Comparison of ENCODE assay signal across 19 cellular contexts in genomic region chr2:160355080-160355479, GRCh38.
A peak's percentile ranks its signal among the peaks of the same experiment; 100 is the strongest.
DNase-seq lines count a peak whose midpoint lies in the region; ATAC-seq and TF ChIP-seq lines count a peak whose summit lies in the region.
"Had no signal": no experiment of that assay in that cellular context is flagged by ENCODE, and none has a peak within 500 bp of the region (broad histone marks: within the 10 kb centered on the region; RNA-seq: fewer than 3 reads in every experiment).

No MANE protein-coding gene starts in this region.

- H3K4me3 Mint-ChIP-seq in T-cell (no peak overlapping the region), mesothelial cell of epicardium (no peak overlapping the region)

- H3K36me3 Mint-ChIP-seq in T-cell (peaks cover 30% of the 10 kb centered on the region), mesothelial cell of epicardium (peaks cover 19% of the 10 kb centered on the region)

- H3K27ac Mint-ChIP-seq in T-cell (peak overlapping the region; percentile 73 to 81), mesothelial cell of epicardium (peak overlapping the region; percentile 70)
- H3K27ac Mint-ChIP-seq: activated T-helper 2 cell treated with anti-CD3 and anti-CD28 coated beads, Interferon-gamma antibody, Interleukin-2, Interleukin-4, amounts not matched to agents 10 μg/mL and 5 μg/mL and 100 μg/mL, durations not matched to agents 14 hours and 24 hours and 36 hours had no signal

- peaks cover 7% of the 10 kb centered on the region for H3K4me1 ChIP-seq in smooth muscle cell (ENCODE audit: low read depth)
- H3K4me1 ChIP-seq: pancreas had no signal

- no peaks in the 10 kb centered on the region for H3K27me3 Mint-ChIP-seq in T-cell
- no peaks in the 10 kb centered on the region for H3K27me3 Mint-ChIP-seq in mesothelial cell of epicardium (ENCODE audit: low read depth)

- DNase-seq in NCI-H748 (lab: John Stamatoyannopoulos, UW; ENCODE audit: unreplicated experiment) (peak; percentile 30), NCI-H748 treated with DMSO at 0.1 percent for 48 hours (lab: John Stamatoyannopoulos, UW) (no peak), T-cell (no peak), mesothelial cell of epicardium (ENCODE audit: low spot score in 2 of 2, unreplicated experiment in 2 of 2) (no peak), smooth muscle cell (lab: John Stamatoyannopoulos, UW; ENCODE audit: unreplicated experiment) (no peak), germinal center (ENCODE audit: low spot score) (no peak), DMS153 (lab: John Stamatoyannopoulos, UW) (no peak)
- DNase-seq: EL; Karpas-422; left colon; mucosa of descending colon; pancreas; Right ventricle myocardium superior; stimulated activated CD4-positive, alpha-beta T cell treated with anti-CD3 and anti-CD28 coated beads, Interleukin-12 subunit alpha, Interleukin-12 subunit beta, amount 100 ng/mL, for 4 hours; stimulated activated naive CD4-positive, alpha-beta T cell treated with Interleukin-2 at 50 U/mL for 16 hours; upper lobe of left lung had no signal

- WGBS in smooth muscle cell (ENCODE audit: low lambda C conversion rate) = 71% methylated on average over 2 of the region's 2 CpGs

- no peak overlapping the region for H2AFZ ChIP-seq in smooth muscle cell (ENCODE audit: low read depth)

- peak overlapping the region; percentile 85 for H3K27ac ChIP-seq in smooth muscle cell (ENCODE audit: low read depth)
- H3K27ac ChIP-seq: C4-2B, pancreas had no signal

- no peaks in the 10 kb centered on the region for H3K36me3 ChIP-seq in smooth muscle cell (ENCODE audit: low read depth)
- H3K36me3 ChIP-seq: pancreas had no signal

- POLR2A ChIA-PET in T-cell (lab: Charles Lee) = interaction anchor here in 1 of 2 donors (0.9 kb wide), 1 partner anchor 10 kb away, joined by 3 read pairs; no protein-coding TSS in a partner anchor

- TF ChIP-seq CTCF in mesothelial cell of epicardium (IDR thresholded peaks at IDR 0.05; ENCODE audit: unreplicated experiment) (no peak), smooth muscle cell (IDR thresholded peaks at IDR 0.05; ENCODE audit: borderline replicate concordance, insufficient read depth, poor library complexity, severe bottlenecking) (no peak)

- H3K4me1 Mint-ChIP-seq in T-cell (peaks cover 53 to 79% (median 77%) of the 10 kb centered on the region in 3 donors), mesothelial cell of epicardium (peaks cover 24% of the 10 kb centered on the region)

- H3K79me2 ChIP-seq in smooth muscle cell (ENCODE audit: low read depth) = peaks cover 87% of the 10 kb centered on the region

- no peak overlapping the region for H3K4me3 ChIP-seq in smooth muscle cell
- H3K4me3 ChIP-seq: mucosa of descending colon, pancreas, upper lobe of left lung had no signal

- H3K4me2 ChIP-seq in smooth muscle cell = no peak overlapping the region

- H3K27me3 ChIP-seq in smooth muscle cell (ENCODE audit: low read depth) = no peaks in the 10 kb centered on the region
- H3K27me3 ChIP-seq: pancreas, upper lobe of left lung had no signal

- H3F3A ChIP-seq in smooth muscle cell (ENCODE audit: low read depth) = peaks cover 14% of the 10 kb centered on the region

- no peaks in the 10 kb centered on the region for H3K9me3 ChIP-seq in smooth muscle cell (replicated peaks; ENCODE audit: low read depth)
- H3K9me3 ChIP-seq: mucosa of descending colon, upper lobe of left lung had no signal

- H3K9me3 Mint-ChIP-seq in T-cell = peaks cover 0 to 9% (median 0%) of the 10 kb centered on the region in 3 donors
- peaks cover 6% of the 10 kb centered on the region for H3K9me3 Mint-ChIP-seq in mesothelial cell of epicardium

- CTCF ChIA-PET in T-cell (lab: Charles Lee) = interaction anchor here in 1 of 2 donors (1.5 kb wide), 1 partner anchor 32 kb away, joined by 3 read pairs; no protein-coding TSS in a partner anchor

- no peak overlapping the region for H3K9ac ChIP-seq in smooth muscle cell (ENCODE audit: low read depth)

- ATAC-seq in T-cell (replicated peaks in 1 of 4) (no peak), HG03460 (IDR thresholded peaks at IDR 0.05; ENCODE audit: unreplicated experiment) (no peak)
- ATAC-seq: left colon, mucosa of descending colon had no signal

- peaks cover 78% of the 10 kb centered on the region for H4K20me1 ChIP-seq in smooth muscle cell (ENCODE audit: low read depth)
